ENCODE assay signal across 8 cellular contexts in the genomic region with DNA sequence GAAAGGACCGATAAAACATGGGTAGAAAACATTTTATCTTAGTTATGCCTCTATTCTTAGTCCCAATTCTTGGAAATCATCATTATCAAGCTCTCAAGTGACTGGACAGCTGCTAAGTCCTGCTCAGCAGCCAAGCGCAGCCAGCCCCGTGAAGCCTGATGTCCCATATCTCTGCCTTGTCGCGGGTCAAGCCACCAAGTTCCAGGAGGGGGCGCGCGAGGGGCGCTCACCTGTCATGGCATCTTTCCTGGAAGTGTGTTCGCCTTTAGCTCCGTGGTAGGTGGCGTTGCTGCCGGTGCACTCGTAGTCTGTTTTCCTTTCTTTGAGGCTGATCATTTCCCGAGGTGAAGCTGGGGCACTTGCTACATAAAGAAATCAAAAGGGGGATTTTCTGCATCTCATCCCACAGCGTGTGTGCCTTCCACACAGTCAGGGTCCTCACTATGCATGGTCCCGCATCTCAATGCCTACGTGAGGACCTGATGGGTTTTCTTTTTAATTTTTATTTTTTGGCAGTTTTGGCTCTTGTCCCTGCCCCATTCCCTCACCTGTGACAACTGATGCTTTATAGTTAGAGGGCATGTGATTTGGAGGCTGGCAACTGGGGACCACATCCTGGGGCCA.
A peak's percentile ranks its signal among the peaks of the same experiment; 100 is the strongest.
DNase-seq lines count a peak whose midpoint lies in the region; ATAC-seq and TF ChIP-seq lines count a peak whose summit lies in the region.

No MANE protein-coding gene starts in this region.

- no peaks in the 10 kb centered on the region for H3K9me2 ChIP-seq in hepatocyte (replicated peaks; ENCODE audit: insufficient read depth)

- H3K27me3 ChIP-seq in hepatocyte = no peaks in the 10 kb centered on the region

- H3K9me3 Mint-ChIP-seq in activated naive CD4-positive, alpha-beta T cell treated with anti-CD3 and anti-CD28 coated beads, Interleukin-2, amount 50 U/mL, for 24 hours = no peaks in the 10 kb centered on the region

- WGBS in hepatocyte (ENCODE audit: low lambda C conversion rate, missing lambda C conversion rate) = 15% methylated on average over 18 of the region's 18 CpGs

- H3K27me3 Mint-ChIP-seq in activated naive CD4-positive, alpha-beta T cell treated with anti-CD3 and anti-CD28 coated beads, Interleukin-2, amount 50 U/mL, for 24 hours = peaks cover 14% of the 10 kb centered on the region

- no peaks in the 10 kb centered on the region for H3K4me1 ChIP-seq in hepatocyte (ENCODE audit: insufficient read depth)

- H3K4me1 Mint-ChIP-seq in activated naive CD4-positive, alpha-beta T cell treated with anti-CD3 and anti-CD28 coated beads, Interleukin-2, amount 50 U/mL, for 24 hours = peaks cover 12% of the 10 kb centered on the region

- peak overlapping the region; percentile 59 for H3K4me2 ChIP-seq in hepatocyte

- no peak overlapping the region for H3K27ac ChIP-seq in hepatocyte

- H3K27ac Mint-ChIP-seq in activated naive CD4-positive, alpha-beta T cell treated with anti-CD3 and anti-CD28 coated beads, Interleukin-2, amount 50 U/mL, for 24 hours = no peak overlapping the region

- no peaks in the 10 kb centered on the region for H3K9me3 ChIP-seq in hepatocyte (ENCODE audit: low read depth)

- H3K36me3 Mint-ChIP-seq in activated naive CD4-positive, alpha-beta T cell treated with anti-CD3 and anti-CD28 coated beads, Interleukin-2, amount 50 U/mL, for 24 hours = no peaks in the 10 kb centered on the region

- no peaks in the 10 kb centered on the region for H4K20me1 ChIP-seq in hepatocyte (ENCODE audit: insufficient read depth, poor library complexity, severe bottlenecking)

- TF ChIP-seq CTCF in hepatocyte (IDR thresholded peaks at IDR 0.05; ENCODE audit: poor library complexity) = peak; percentile 81

- ATAC-seq in GM21360 (IDR thresholded peaks at IDR 0.05; ENCODE audit: unreplicated experiment) = peak; percentile 89
- ATAC-seq in HG03571 (IDR thresholded peaks at IDR 0.05; ENCODE audit: unreplicated experiment) = peak; percentile 95

- in situ Hi-C loops in SK-MEL-5 (cut with HindIII; ENCODE audit: low pct_unique_long_range_greater_than_20kb, low sequenced_read_pairs) = no loop called here

- peak overlapping the region; percentile 61 for H3K4me3 Mint-ChIP-seq in activated naive CD4-positive, alpha-beta T cell treated with anti-CD3 and anti-CD28 coated beads, Interleukin-2, amount 50 U/mL, for 24 hours

- H3K4me3 ChIP-seq in hepatocyte = no peak overlapping the region

- H3K36me3 ChIP-seq in hepatocyte (replicated peaks; ENCODE audit: insufficient read depth, low read depth) = no peaks in the 10 kb centered on the region

- H2AFZ ChIP-seq in hepatocyte = no peak overlapping the region

- H3K79me2 ChIP-seq in hepatocyte = no peaks in the 10 kb centered on the region

- DNase-seq in DMS153 (lab: John Stamatoyannopoulos, UW) (peak; percentile 32), SK-MEL-5 (ENCODE audit: low read depth, low spot score) (peak; percentile 78), hepatocyte (ENCODE audit: low spot score) (peak; percentile 79), foreskin melanocyte (no peak)
- DNase-seq in stimulated activated CD4-positive, alpha-beta T cell treated with anti-CD3 and anti-CD28 coated beads, Interleukin-15, amount 100 ng/mL, for 24 hours = peak; percentile 83
